Comparison of ENCODE assay signal across 2 cellular contexts in genomic region chr1:231317306-231318014, GRCh38.
TF ChIP-seq lines count a peak whose summit lies in the region.

No MANE protein-coding gene starts in this region.

TF ChIP-seq in GM23338, 12 proteins besides CTCF, POLR2A, EP300 and RAD21:
- no peak for TF ChIP-seq ZNF331 (CRISPR knock-in tag; IDR thresholded peaks at IDR 0.05; ENCODE audit: low read depth)
- TF ChIP-seq NANOG (IDR thresholded peaks at IDR 0.05; ENCODE audit: borderline replicate concordance) = no peak
- no peak for TF ChIP-seq STAT1 (IDR thresholded peaks at IDR 0.05; ENCODE audit: unreplicated experiment)
- no peak for TF ChIP-seq EZH2phosphoT487 (IDR thresholded peaks at IDR 0.05; ENCODE audit: unreplicated experiment)
- no peak for TF ChIP-seq ETS1 (IDR thresholded peaks at IDR 0.05)
- TF ChIP-seq ZNF462 (CRISPR knock-in tag; IDR thresholded peaks at IDR 0.05) = no peak
- no peak for TF ChIP-seq POLR2AphosphoS5 (IDR thresholded peaks at IDR 0.05; ENCODE audit: low read depth)
- TF ChIP-seq CREB1 (CRISPR knock-in tag; IDR thresholded peaks at IDR 0.05; ENCODE audit: low read depth) = no peak
- TF ChIP-seq EZH2 (IDR thresholded peaks at IDR 0.05; ENCODE audit: low read depth, unreplicated experiment) = no peak
- TF ChIP-seq JUNB (IDR thresholded peaks at IDR 0.05; ENCODE audit: unreplicated experiment) = no peak
- no peak for TF ChIP-seq REST (IDR thresholded peaks at IDR 0.05; ENCODE audit: unreplicated experiment)
- no peak for TF ChIP-seq ZNF114 (CRISPR knock-in tag; IDR thresholded peaks at IDR 0.05)

TF ChIP-seq in K562, 482 proteins besides CTCF, POLR2A, EP300 and RAD21:
- TF ChIP-seq CHAMP1 (IDR thresholded peaks at IDR 0.05) = peak; percentile 57; the same call in 1 of the 2 replicates
- 0 out of 2 replicates have a peak, but pooled peaks have one; percentile 25 for TF ChIP-seq CC2D1A (IDR thresholded peaks at IDR 0.05)
- TF ChIP-seq NFYB (IDR thresholded peaks at IDR 0.05; ENCODE audit: extremely low read depth, insufficient read length) = peak; percentile 77
- peak; percentile 68 for TF ChIP-seq ZBTB33 (CRISPR knock-in tag; IDR thresholded peaks at IDR 0.05)
- no peak for TF ChIP-seq MTA2 (IDR thresholded peaks at IDR 0.05; ENCODE audit: low read depth)
- no peak for TF ChIP-seq ZNF785 (CRISPR knock-in tag; IDR thresholded peaks at IDR 0.05)
